ENCODE assay signal across 1 cellular context in genomic region chr4:186840222-186840701, GRCh38.
TF ChIP-seq lines count a peak whose summit lies in the region.

No MANE protein-coding gene starts in this region.

TF ChIP-seq in K562, 482 proteins besides CTCF, POLR2A, EP300 and RAD21 (continued from another document):
- TF ChIP-seq MLLT1 (IDR thresholded peaks at IDR 0.05) (peak in 1 of 2 experiments; percentile 48; a peak in 1 of 4 replicates), SUPT5H (IDR thresholded peaks at IDR 0.05) (peak; percentile 35), KDM1A (IDR thresholded peaks at IDR 0.05) (peak in 1 of 2 experiments; percentile 23; a peak in 1 of 4 replicates), SRSF3 (IDR thresholded peaks at IDR 0.05; ENCODE audit: insufficient read depth, low read length) (no peak), EWSR1 (IDR thresholded peaks at IDR 0.05; ENCODE audit: borderline replicate concordance, low read depth, partially characterized antibody) (no peak), NUFIP1 (IDR thresholded peaks at IDR 0.05; ENCODE audit: partially characterized antibody) (peak; percentile 39), TBP (optimal IDR thresholded peaks at IDR 0.05; ENCODE audit: low read depth, low read length) (peak; percentile 19), ZNF212 (CRISPR knock-in tag; IDR thresholded peaks at IDR 0.05) (no peak), ZNF384 (IDR thresholded peaks at IDR 0.05; ENCODE audit: low read depth, low read length) (no peak), ZNF263 (CRISPR knock-in tag; IDR thresholded peaks at IDR 0.05; ENCODE audit: borderline replicate concordance) (peak; percentile 83), ZNF395 (CRISPR knock-in tag; IDR thresholded peaks at IDR 0.05) (peak; percentile 63; the same call in 1 of the 2 replicates), TRIM24 (IDR thresholded peaks at IDR 0.05) (peak in 1 of 2 experiments; percentile 40; a peak in 1 of 4 replicates)
